ENCODE assay signal across 8 cellular contexts in the genomic region with DNA sequence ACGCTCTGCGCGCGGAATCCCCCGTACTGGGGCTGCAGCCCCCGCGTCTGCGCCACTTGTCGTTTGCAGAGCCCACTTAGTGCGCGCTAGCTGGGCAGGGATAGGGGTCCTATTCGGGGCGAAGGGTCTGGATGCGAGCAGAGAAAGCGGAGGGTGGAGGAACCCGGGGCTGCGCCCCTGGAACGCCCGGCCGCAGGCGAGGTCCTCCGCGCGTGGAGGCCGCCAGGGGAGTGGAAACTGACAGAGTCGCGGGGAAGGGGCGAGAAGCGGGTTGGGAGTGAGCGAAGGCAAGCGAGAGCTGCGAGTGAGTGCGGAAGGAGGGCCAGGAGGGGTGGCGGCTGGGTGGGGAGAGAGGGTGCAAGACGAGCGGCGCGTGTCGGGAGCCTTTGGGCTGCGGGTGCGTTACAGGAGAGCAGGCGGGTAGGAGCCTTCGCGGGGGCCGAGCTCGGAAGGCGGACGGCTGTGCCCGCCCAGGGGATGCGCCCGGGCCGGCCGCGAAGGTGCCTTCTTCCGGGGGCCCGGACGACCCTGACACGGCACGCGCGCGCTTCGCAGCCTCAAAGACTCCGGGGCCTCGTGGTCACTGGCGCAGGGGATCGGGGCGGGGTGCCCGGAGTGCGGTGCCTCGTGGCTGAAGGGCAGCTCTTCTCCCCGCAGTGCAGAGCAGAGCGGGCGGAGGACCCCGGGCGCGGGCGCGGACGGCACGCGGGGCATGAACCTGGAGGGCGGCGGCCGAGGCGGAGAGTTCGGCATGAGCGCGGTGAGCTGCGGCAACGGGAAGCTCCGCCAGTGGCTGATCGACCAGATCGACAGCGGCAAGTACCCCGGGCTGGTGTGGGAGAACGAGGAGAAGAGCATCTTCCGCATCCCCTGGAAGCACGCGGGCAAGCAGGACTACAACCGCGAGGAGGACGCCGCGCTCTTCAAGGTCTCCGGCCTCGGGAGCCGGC. TPM values are rescaled to one million over a fixed set of nuclear protein-coding genes. Genes with fewer than 3 reads are reported as not detected.
A peak's percentile ranks its signal among the peaks of the same experiment; 100 is the strongest.
DNase-seq lines count a peak whose midpoint lies in the region; ATAC-seq, FAIRE-seq and TF ChIP-seq lines count a peak whose summit lies in the region.

No MANE protein-coding gene starts in this region.

- peak; percentile 79 for FAIRE-seq in GM12891 (lab: Jason Lieb, UNC)

- no peak overlapping the region for H3K27ac ChIP-seq in A673 (ENCODE audit: low read depth, low read length, poor library complexity, severe bottlenecking)

- H3K4me3 ChIP-seq in A673 (ENCODE audit: low read depth, low read length, poor library complexity, severe bottlenecking) = no peak overlapping the region

- no peak for TF ChIP-seq CTCF in A673 (conservative IDR thresholded peaks at IDR 0.05; ENCODE audit: low read depth, low read length)

- DNase-seq in GM12891 (ENCODE audit: insufficient read length, low spot score) (no peak), Right ventricle myocardium superior (no peak), retina (peak; percentile 73), HT-29 (ENCODE audit: low spot score) (no peak), A673 (ENCODE audit: low spot score) (no peak)
- DNase-seq in activated CD4-positive, alpha-beta T cell treated with anti-CD3 and anti-CD28 coated beads for 48 hours = peak; percentile 58

- CTCF ChIA-PET in A673 (lab: Charles Lee) = no interaction called here

- intact Hi-C loops in Right ventricle myocardium superior (cut with DNase I) = no loop called here
- intact Hi-C loops in A673 (cut with micrococcal nuclease; ENCODE audit: unreplicated experiment) = no loop called here

- POLR2A ChIA-PET in A673 (lab: Charles Lee; ENCODE audit: low non-redundant PET) = interaction anchor here (0.5 kb wide), 1 partner anchor 142 kb away, joined by 4 read pairs; no protein-coding TSS in a partner anchor

- H3K4me1 ChIP-seq in A673 (ENCODE audit: insufficient read depth, low read length, poor library complexity, severe bottlenecking) = peaks cover 5% of the 10 kb centered on the region

- no TSS peak for BruUV-seq in A673 (replicated peaks; lab: Mats Ljungman, UMichigan)

- peaks cover 96% of the 10 kb centered on the region for H3K27me3 ChIP-seq in A673 (replicated peaks; ENCODE audit: insufficient read depth, low read depth, low read length, poor library complexity)

- no peaks in the 10 kb centered on the region for H3K36me3 ChIP-seq in A673 (ENCODE audit: insufficient read depth, low read length, poor library complexity, severe bottlenecking)

- no peaks in the 10 kb centered on the region for H3K9me3 ChIP-seq in A673 (ENCODE audit: low read depth, low read length, poor library complexity, severe bottlenecking)

- peak; percentile 62; the same call in 1 of the 2 replicates for TF ChIP-seq POLR2A in GM12891 (IDR thresholded peaks at IDR 0.05; ENCODE audit: low read depth, low read length)

- ATAC-seq in Right ventricle myocardium superior (ENCODE audit: poor library complexity) = peak; percentile 27
- no peak for ATAC-seq in GM19023 (IDR thresholded peaks at IDR 0.05; ENCODE audit: unreplicated experiment)
- ATAC-seq in HG03354 (IDR thresholded peaks at IDR 0.05; ENCODE audit: poor library complexity, severe bottlenecking, unreplicated experiment) = no peak

TF ChIP-seq in GM12891, 5 proteins besides CTCF, POLR2A, EP300 and RAD21:
- TF ChIP-seq POLR2AphosphoS5 (IDR thresholded peaks at IDR 0.05; ENCODE audit: low read depth, low read length) (peak; percentile 50; the same call in 1 of the 2 replicates), TAF1 (IDR thresholded peaks at IDR 0.05; ENCODE audit: low read depth, low read length) (no peak), PAX5 (IDR thresholded peaks at IDR 0.05; ENCODE audit: insufficient read depth, low read length, severe bottlenecking) (no peak)

RNA-seq across cellular contexts. Expression of gene IRF4, which starts 1.2 kb away (rescaled TPM):
- polyA plus RNA-seq in GM12891 (2012; ENCODE audit: low read depth, missing spikeins) = 240 TPM
- total RNA-seq in Right ventricle myocardium superior (0.54 TPM), A673 (2021) (0.07 and 0.37 TPM in 2 replicates)
- total RNA-seq in HT-29 (2014; rRNA removed; shearing (Covaris generic)) = not detected in 2 replicates

Comparison
In these comparisons a context has a peak if more than half of its experiments do, and no peak if none do; other contexts are left out.
1. DNase-seq: peak in activated CD4-positive, alpha-beta T cell treated with anti-CD3 and anti-CD28 coated beads for 48 hours (single experiment) and retina (single experiment); none in GM12891 (single experiment), Right ventricle myocardium superior (single experiment), HT-29 (single experiment) and A673 (single experiment).